ENCODE assay signal across 18 cellular contexts in the genomic region with DNA sequence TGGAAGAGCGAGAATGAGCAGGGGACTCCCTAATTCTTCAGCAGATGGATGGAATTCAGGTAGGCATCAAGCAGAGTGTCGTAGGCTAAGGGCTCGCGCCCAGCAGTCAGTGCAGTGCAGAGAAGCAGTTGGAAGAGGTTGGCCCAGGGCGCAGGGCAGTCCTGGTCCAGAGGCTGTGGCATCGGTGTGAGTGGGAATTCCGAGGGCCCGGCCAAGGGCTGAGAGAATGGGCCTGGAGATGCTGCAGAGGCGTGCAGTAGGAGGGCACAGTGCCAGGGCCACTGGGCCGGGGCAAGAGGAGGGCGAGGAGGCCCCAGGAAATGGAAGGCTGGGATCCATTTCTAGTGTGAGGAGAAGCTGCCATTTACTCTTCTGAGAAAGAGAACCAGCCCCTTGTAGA.
DNase-seq lines count a peak whose midpoint lies in the region; ATAC-seq and TF ChIP-seq lines count a peak whose summit lies in the region.
"Had no signal": no experiment of that assay in that cellular context is flagged by ENCODE, and none has a peak within 500 bp of the region (broad histone marks: within the 10 kb centered on the region; RNA-seq: fewer than 3 reads in every experiment).

No MANE protein-coding gene starts in this region.

- H3K9me3 Mint-ChIP-seq in activated T-helper 1 cell treated with anti-CD3 and anti-CD28 coated beads, Interleukin-12 subunit alpha, Interleukin-12 subunit beta, Interleukin-2, Interleukin-4 antibody, amounts not matched to agents 30 ng/mL and 10 ng/mL and 1 ng/mL, durations not matched to agents 14 hours and 24 hours and 36 hours: no peaks in the 10 kb centered on the region
- H3K9me3 Mint-ChIP-seq in naive B cell: no peaks in the 10 kb centered on the region
- no peaks in the 10 kb centered on the region for H3K9me3 Mint-ChIP-seq in T-cell
- H3K9me3 Mint-ChIP-seq in natural killer cell: no peaks in the 10 kb centered on the region
- H3K9me3 Mint-ChIP-seq: nephron had no signal

- CTCF ChIA-PET in T-cell (lab: Charles Lee): no interaction called here

- H3K27ac ChIP-seq in right cardiac atrium (ENCODE audit: low read length): no peak overlapping the region
- H3K27ac ChIP-seq in thyroid gland: peak overlapping the region in 1 of 3 donors; percentile 10
- H3K27ac ChIP-seq: epithelial cell of prostate had no signal

- WGBS in right cardiac atrium: 78% methylated on average over 11 of the region's 11 CpGs
- WGBS in thyroid gland, 2 donors: 88 to 92% methylated on average over 11 of the region's 11 CpGs

- H3K27me3 ChIP-seq in right cardiac atrium (ENCODE audit: control insufficient read depth, insufficient read depth) (no peaks in the 10 kb centered on the region), thyroid gland (no peaks in the 10 kb centered on the region)
- H3K27me3 ChIP-seq: BE2C, gastroesophageal sphincter had no signal

- H3K9me3 ChIP-seq in right cardiac atrium (ENCODE audit: control insufficient read depth, low read length) (no peaks in the 10 kb centered on the region), thyroid gland (no peaks in the 10 kb centered on the region)
- H3K9me3 ChIP-seq: BE2C, gastroesophageal sphincter had no signal

- H3K27ac Mint-ChIP-seq in activated T-helper 1 cell treated with anti-CD3 and anti-CD28 coated beads, Interleukin-12 subunit alpha, Interleukin-12 subunit beta, Interleukin-2, Interleukin-4 antibody, amounts not matched to agents 30 ng/mL and 10 ng/mL and 1 ng/mL, durations not matched to agents 14 hours and 24 hours and 36 hours: peak overlapping the region; percentile 80
- H3K27ac Mint-ChIP-seq in naive B cell (peak overlapping the region in 5 of 6 donors; percentile 67 to 97 (median 82)), T-cell (no peak overlapping the region), natural killer cell (peak overlapping the region in 1 of 2 donors; percentile 72)
- H3K27ac Mint-ChIP-seq: nephron had no signal

- H3K4me1 Mint-ChIP-seq in activated T-helper 1 cell treated with anti-CD3 and anti-CD28 coated beads, Interleukin-12 subunit alpha, Interleukin-12 subunit beta, Interleukin-2, Interleukin-4 antibody, amounts not matched to agents 30 ng/mL and 10 ng/mL and 1 ng/mL, durations not matched to agents 14 hours and 24 hours and 36 hours (ENCODE audit: low read depth): peaks cover 41% of the 10 kb centered on the region
- H3K4me1 Mint-ChIP-seq in naive B cell (peaks cover 21 to 35% (median 33%) of the 10 kb centered on the region in 3 donors), T-cell (peaks cover 15 to 24% (median 21%) of the 10 kb centered on the region in 3 donors), natural killer cell (peaks cover 18 to 35% of the 10 kb centered on the region in 2 donors)

- DNase-seq in right cardiac atrium (peak in 2 of 3 donors; percentile 70 to 71), left cardiac atrium (no peak), naive B cell (no peak), thyroid gland (no peak), T-cell (no peak), natural killer cell (no peak)
- no peak for DNase-seq in activated T-helper 1 cell treated with anti-CD3 and anti-CD28 coated beads, Interleukin-12 subunit alpha, Interleukin-12 subunit beta, Interleukin-2, Interleukin-4 antibody, amounts not matched to agents 30 ng/mL and 10 ng/mL and 1 ng/mL, durations not matched to agents 14 hours and 24 hours and 36 hours (ENCODE audit: low spot score)
- DNase-seq: activated CD4-positive, alpha-beta T cell treated with anti-CD3 and anti-CD28 coated beads for 1 hour; activated T-cell treated with anti-CD3 and anti-CD28 coated beads, Interleukin-2, amount 50 U/mL, for 48 hours; BE2C; NCI-H187 treated with DMSO at 0.1 percent for 48 hours; NCI-H446; SIG-M5; T-helper 9 cell had no signal

- H3K4me1 ChIP-seq in right cardiac atrium (ENCODE audit: control insufficient read depth, insufficient read depth, low read length): peaks cover 10% of the 10 kb centered on the region
- H3K4me1 ChIP-seq in thyroid gland: peaks cover 23 to 29% of the 10 kb centered on the region in 2 donors

- TF ChIP-seq CTCF in thyroid gland (IDR thresholded peaks at IDR 0.05) (no peak), natural killer cell (IDR thresholded peaks at IDR 0.05) (no peak)

- ATAC-seq in right cardiac atrium (no peak), left cardiac atrium (no peak), naive B cell (ENCODE audit: low read depth in 2 of 2) (no peak), T-cell (replicated peaks in 1 of 4) (no peak), natural killer cell (no peak)
- ATAC-seq: gastroesophageal sphincter had no signal

- no peaks in the 10 kb centered on the region for H3K27me3 Mint-ChIP-seq in activated T-helper 1 cell treated with anti-CD3 and anti-CD28 coated beads, Interleukin-12 subunit alpha, Interleukin-12 subunit beta, Interleukin-2, Interleukin-4 antibody, amounts not matched to agents 30 ng/mL and 10 ng/mL and 1 ng/mL, durations not matched to agents 14 hours and 24 hours and 36 hours (ENCODE audit: insufficient read depth)
- H3K27me3 Mint-ChIP-seq in naive B cell (no peaks in the 10 kb centered on the region), T-cell (no peaks in the 10 kb centered on the region), natural killer cell (ENCODE audit: low read depth in 2 of 2) (no peaks in the 10 kb centered on the region)

- H3K36me3 ChIP-seq in thyroid gland: peaks cover 0 to 13% of the 10 kb centered on the region in 2 donors
- H3K36me3 ChIP-seq: BE2C had no signal

- H3K4me3 Mint-ChIP-seq in activated T-helper 1 cell treated with anti-CD3 and anti-CD28 coated beads, Interleukin-12 subunit alpha, Interleukin-12 subunit beta, Interleukin-2, Interleukin-4 antibody, amounts not matched to agents 30 ng/mL and 10 ng/mL and 1 ng/mL, durations not matched to agents 14 hours and 24 hours and 36 hours: no peak overlapping the region
- H3K4me3 Mint-ChIP-seq in naive B cell (peak overlapping the region in 1 of 8 donors; percentile 58), T-cell (no peak overlapping the region), natural killer cell (no peak overlapping the region)
- H3K4me3 Mint-ChIP-seq: nephron had no signal

- TF ChIP-seq POLR2A in thyroid gland (IDR thresholded peaks at IDR 0.05): no peak

- intact Hi-C loops in right cardiac atrium (cut with DNase I): no loop called here
- intact Hi-C loops in left cardiac atrium (cut with DNase I): loop anchor here in 1 of 2 donors (10.0 kb wide), 1 partner anchor 115 kb away; a partner anchor contains a TSS
- intact Hi-C loops in activated T-helper 1 cell treated with anti-CD3 and anti-CD28 coated beads, Interleukin-12 subunit alpha, Interleukin-12 subunit beta, Interleukin-2, Interleukin-4 antibody, amounts not matched to agents 30 ng/mL and 10 ng/mL and 1 ng/mL, durations not matched to agents 14 hours and 24 hours and 36 hours (cut with micrococcal nuclease): no loop called here
- intact Hi-C loops in thyroid gland (cut with DNase I): no loop called here
- intact Hi-C loops in natural killer cell (cut with micrococcal nuclease): no loop called here

- no peak overlapping the region for H3K4me3 ChIP-seq in right cardiac atrium (ENCODE audit: low read length)
- no peak overlapping the region for H3K4me3 ChIP-seq in thyroid gland (replicated peaks in 1 of 3)
- H3K4me3 ChIP-seq: gastroesophageal sphincter, lung had no signal

- peaks cover 46% of the 10 kb centered on the region for H3K36me3 Mint-ChIP-seq in activated T-helper 1 cell treated with anti-CD3 and anti-CD28 coated beads, Interleukin-12 subunit alpha, Interleukin-12 subunit beta, Interleukin-2, Interleukin-4 antibody, amounts not matched to agents 30 ng/mL and 10 ng/mL and 1 ng/mL, durations not matched to agents 14 hours and 24 hours and 36 hours (ENCODE audit: low read depth)
- H3K36me3 Mint-ChIP-seq in naive B cell (peaks cover 15 to 18% of the 10 kb centered on the region in 2 donors), T-cell (peaks cover 42% of the 10 kb centered on the region), natural killer cell (no peaks in the 10 kb centered on the region)

- POLR2A ChIA-PET in T-cell (lab: Charles Lee): no interaction called here

Comparison
In these comparisons a context has a peak if more than half of its experiments do, and no peak if none do; other contexts are left out.
1. DNase-seq: peak in right cardiac atrium (2 of 3); none in left cardiac atrium (single experiment), activated T-helper 1 cell treated with anti-CD3 and anti-CD28 coated beads, Interleukin-12 subunit alpha, Interleukin-12 subunit beta, Interleukin-2, Interleukin-4 antibody, amounts not matched to agents 30 ng/mL and 10 ng/mL and 1 ng/mL, durations not matched to agents 14 hours and 24 hours and 36 hours (single experiment), naive B cell (single experiment), thyroid gland (0 of 2), T-cell (0 of 34) and natural killer cell (single experiment).
2. H3K27ac Mint-ChIP-seq: peak in activated T-helper 1 cell treated with anti-CD3 and anti-CD28 coated beads, Interleukin-12 subunit alpha, Interleukin-12 subunit beta, Interleukin-2, Interleukin-4 antibody, amounts not matched to agents 30 ng/mL and 10 ng/mL and 1 ng/mL, durations not matched to agents 14 hours and 24 hours and 36 hours (single experiment) and naive B cell (5 of 6); none in T-cell (0 of 2).